In genomic region chr6:36985963-36986703, GRCh38 we compare ENCODE assay signal across 8 cellular contexts. TPM values are rescaled to one million over a fixed set of nuclear protein-coding genes. Genes with fewer than 3 reads are reported as not detected.
DNase-seq lines count a peak whose midpoint lies in the region; ATAC-seq and TF ChIP-seq lines count a peak whose summit lies in the region.

A gene with protein sequence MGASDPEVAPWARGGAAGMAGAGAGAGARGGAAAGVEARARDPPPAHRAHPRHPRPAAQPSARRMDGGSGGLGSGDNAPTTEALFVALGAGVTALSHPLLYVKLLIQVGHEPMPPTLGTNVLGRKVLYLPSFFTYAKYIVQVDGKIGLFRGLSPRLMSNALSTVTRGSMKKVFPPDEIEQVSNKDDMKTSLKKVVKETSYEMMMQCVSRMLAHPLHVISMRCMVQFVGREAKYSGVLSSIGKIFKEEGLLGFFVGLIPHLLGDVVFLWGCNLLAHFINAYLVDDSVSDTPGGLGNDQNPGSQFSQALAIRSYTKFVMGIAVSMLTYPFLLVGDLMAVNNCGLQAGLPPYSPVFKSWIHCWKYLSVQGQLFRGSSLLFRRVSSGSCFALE (minus strand): TSS chr6:36986196. CDS start chr6:36986173, 23 bp downstream.

- intact Hi-C loops in T-helper 2 cell treated with Interferon-gamma antibody and Interleukin-4, amounts not matched to agents 100 ng/mL and 5 ng/mL, for 36 hours (cut with micrococcal nuclease) = loop anchor here (1.0 to 5.0 kb wide), 4 partner anchors 32 to 439 kb away; partner anchors contain the start of genes C6orf89 and STK38
- intact Hi-C loops in right cardiac atrium (cut with DNase I) = loop anchor here in 1 of 4 donors (10.0 kb wide), 1 partner anchor 221 kb away; no protein-coding TSS in a partner anchor
- intact Hi-C loops in vagina (cut with DNase I) = loop anchor here (10.0 kb wide), 2 partner anchors 101 to 221 kb away; partner anchors contain the start of gene C6orf89

- ATAC-seq in GM18502 (IDR thresholded peaks at IDR 0.05; ENCODE audit: poor library complexity, unreplicated experiment) (peak; percentile 85), HG02870 (IDR thresholded peaks at IDR 0.05; ENCODE audit: unreplicated experiment) (peak; percentile 76), right cardiac atrium (peak; percentile 95 to 97)

- H3K4me3 ChIP-seq in right cardiac atrium (ENCODE audit: low read length) (peak within 1 kb of the TSS; percentile 88), rectal smooth muscle tissue (ENCODE audit: low read length) (peak within 1 kb of the TSS; percentile 86), vagina (peak within 1 kb of the TSS; percentile 87 to 98)

- TF ChIP-seq POLR2A in vagina (IDR thresholded peaks at IDR 0.05) = peak; percentile 64 to 97

- TF ChIP-seq CTCF in vagina (IDR thresholded peaks at IDR 0.05) = no peak

- no peaks in the 10 kb centered on the region for H3K36me3 ChIP-seq in rectal smooth muscle tissue (ENCODE audit: control insufficient read depth, insufficient read depth, low read length)
- no peaks in the 10 kb centered on the region for H3K36me3 ChIP-seq in vagina

- H3K27ac ChIP-seq in right cardiac atrium (ENCODE audit: low read length) = peak within 1 kb of the TSS; percentile 87
- peak within 1 kb of the TSS; percentile 98 for H3K27ac ChIP-seq in rectal smooth muscle tissue (ENCODE audit: low read depth, low read length)
- H3K27ac ChIP-seq in vagina = peak within 1 kb of the TSS; percentile 96

- DNase-seq in NCI-H1694 (lab: John Stamatoyannopoulos, UW) (peak; percentile 25), anterior cingulate cortex (lab: John Stamatoyannopoulos, UW) (peak; percentile 70 to 97 (median 92)), right cardiac atrium (peak; percentile 92 to 97 (median 96)), vagina (ENCODE audit: extremely low spot score in 2 of 2) (no peak)

- WGBS in right cardiac atrium = under 1% methylated on average over 90 of the region's 90 CpGs

- H3K9me3 ChIP-seq in right cardiac atrium (ENCODE audit: control insufficient read depth, low read length) = no peaks in the 10 kb centered on the region
- H3K9me3 ChIP-seq in vagina = no peaks in the 10 kb centered on the region

- H3K9ac ChIP-seq in rectal smooth muscle tissue (ENCODE audit: low read length) = peak within 1 kb of the TSS; percentile 78

- H3K4me1 ChIP-seq in right cardiac atrium (ENCODE audit: control insufficient read depth, insufficient read depth, low read length) = peaks cover 14% of the 10 kb centered on the region
- peaks cover 14% of the 10 kb centered on the region for H3K4me1 ChIP-seq in rectal smooth muscle tissue (ENCODE audit: control insufficient read depth, insufficient read depth, low read length)
- peaks cover 59% of the 10 kb centered on the region for H3K4me1 ChIP-seq in vagina

- H3K27me3 ChIP-seq in right cardiac atrium (ENCODE audit: control insufficient read depth, insufficient read depth) (no peaks in the 10 kb centered on the region), rectal smooth muscle tissue (ENCODE audit: control insufficient read depth, insufficient read depth, low read length) (no peaks in the 10 kb centered on the region), vagina (no peaks in the 10 kb centered on the region)

RNA-seq across cellular contexts. Expression of the gene that starts here (rescaled TPM):
- total RNA-seq in T-helper 2 cell treated with Interferon-gamma antibody and Interleukin-4, amounts not matched to agents 100 ng/mL and 5 ng/mL, for 36 hours = 120 and 125 TPM in 2 replicates
- total RNA-seq in right cardiac atrium (100 to 1,000 TPM; 217 to 249 (median 227) TPM), vagina (233 TPM)
- 198 TPM for polyA plus RNA-seq in right cardiac atrium

Comparison
In these comparisons a context has a peak if more than half of its experiments do, and no peak if none do; other contexts are left out.
1. DNase-seq: peak in NCI-H1694 (single experiment), anterior cingulate cortex (58 of 58) and right cardiac atrium (3 of 3); none in vagina (0 of 2).
2. Peak in every context shown above with its lines, with median percentiles within 50 percentile points of each other: ATAC-seq, H3K27ac ChIP-seq and H3K4me3 ChIP-seq.